Comparison of ENCODE assay signal across 11 cellular contexts in the genomic region with DNA sequence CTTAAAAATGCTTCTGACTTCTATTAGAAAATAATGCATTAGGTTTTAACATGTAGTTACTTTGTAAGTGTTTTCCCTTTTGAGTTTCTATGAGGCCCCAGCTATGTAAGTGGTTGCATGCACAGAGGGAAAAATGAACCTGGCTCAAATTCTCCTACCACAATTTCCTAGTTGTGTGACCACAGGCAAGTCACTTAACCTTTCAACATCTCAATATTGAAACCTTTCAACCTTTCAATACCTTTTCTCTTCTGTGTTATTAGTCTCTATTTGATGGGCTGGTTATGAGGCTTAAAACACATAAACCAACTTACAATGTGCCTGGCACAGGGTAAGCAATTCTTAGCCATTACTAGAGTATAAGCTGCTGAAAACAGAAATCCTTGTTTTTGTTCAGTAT.
A peak's percentile ranks its signal among the peaks of the same experiment; 100 is the strongest.
DNase-seq lines count a peak whose midpoint lies in the region; ATAC-seq, FAIRE-seq and TF ChIP-seq lines count a peak whose summit lies in the region.
"Had no signal": no experiment of that assay in that cellular context is flagged by ENCODE, and none has a peak within 500 bp of the region (broad histone marks: within the 10 kb centered on the region; RNA-seq: fewer than 3 reads in every experiment).

No MANE protein-coding gene starts in this region.

- CTCF ChIA-PET in activated CD4-positive, alpha-beta T cell treated with anti-CD3 and anti-CD28 coated beads, Interleukin-2, amount 10 ng/mL, durations not matched to agents 7 days and 5 days (lab: Charles Lee), result no interaction called here

- H3K9me3 Mint-ChIP-seq in activated CD4-positive, alpha-beta T cell treated with anti-CD3 and anti-CD28 coated beads, Interleukin-2, amount 10 ng/mL, durations not matched to agents 7 days and 5 days, result no peaks in the 10 kb centered on the region

- no peaks in the 10 kb centered on the region for H3K27me3 Mint-ChIP-seq in activated CD4-positive, alpha-beta T cell treated with anti-CD3 and anti-CD28 coated beads, Interleukin-2, amount 10 ng/mL, durations not matched to agents 7 days and 5 days
- H3K27me3 Mint-ChIP-seq: activated naive CD8-positive, alpha-beta T cell treated with anti-CD3 and anti-CD28 coated beads, Interleukin-2, amount 50 U/mL, for 24 hours had no signal

- POLR2A ChIA-PET in activated CD4-positive, alpha-beta T cell treated with anti-CD3 and anti-CD28 coated beads, Interleukin-2, amount 10 ng/mL, durations not matched to agents 7 days and 5 days (lab: Charles Lee), result no interaction called here

- no peak overlapping the region for H3K27ac Mint-ChIP-seq in activated CD4-positive, alpha-beta T cell treated with anti-CD3 and anti-CD28 coated beads, Interleukin-2, amount 10 ng/mL, durations not matched to agents 7 days and 5 days
- H3K27ac Mint-ChIP-seq: activated naive CD8-positive, alpha-beta T cell treated with anti-CD3 and anti-CD28 coated beads, Interleukin-2, amount 50 U/mL, for 24 hours had no signal

- no peaks in the 10 kb centered on the region for H3K4me1 Mint-ChIP-seq in activated CD4-positive, alpha-beta T cell treated with anti-CD3 and anti-CD28 coated beads, Interleukin-2, amount 10 ng/mL, durations not matched to agents 7 days and 5 days
- H3K4me1 Mint-ChIP-seq: activated naive CD8-positive, alpha-beta T cell treated with anti-CD3 and anti-CD28 coated beads, Interleukin-2, amount 50 U/mL, for 24 hours had no signal

- ATAC-seq in GM19351 (IDR thresholded peaks at IDR 0.05; ENCODE audit: unreplicated experiment), result peak; percentile 69
- peak; percentile 77 for ATAC-seq in HG02588 (IDR thresholded peaks at IDR 0.05; ENCODE audit: unreplicated experiment)
- ATAC-seq in HG03175 (IDR thresholded peaks at IDR 0.05; ENCODE audit: unreplicated experiment), result peak; percentile 68
- ATAC-seq in GM18505 (IDR thresholded peaks at IDR 0.05; ENCODE audit: unreplicated experiment), result no peak
- ATAC-seq: activated naive CD8-positive, alpha-beta T cell treated with anti-CD3 and anti-CD28 coated beads, Interleukin-2, amount 50 U/mL, for 24 hours had no signal

- no peaks in the 10 kb centered on the region for H3K36me3 Mint-ChIP-seq in activated CD4-positive, alpha-beta T cell treated with anti-CD3 and anti-CD28 coated beads, Interleukin-2, amount 10 ng/mL, durations not matched to agents 7 days and 5 days (ENCODE audit: low read depth)

- no peak overlapping the region for H3K4me3 Mint-ChIP-seq in activated CD4-positive, alpha-beta T cell treated with anti-CD3 and anti-CD28 coated beads, Interleukin-2, amount 10 ng/mL, durations not matched to agents 7 days and 5 days
- H3K4me3 Mint-ChIP-seq: activated naive CD8-positive, alpha-beta T cell treated with anti-CD3 and anti-CD28 coated beads, Interleukin-2, amount 50 U/mL, for 24 hours had no signal

- peak; percentile 78 for FAIRE-seq in GM12891 (lab: Jason Lieb, UNC)

- TF ChIP-seq POLR2A in GM12891 (IDR thresholded peaks at IDR 0.05; ENCODE audit: low read depth, low read length) (no peak), GM18505 (IDR thresholded peaks at IDR 0.05; ENCODE audit: borderline replicate concordance, extremely low read depth, insufficient read depth, insufficient read length) (no peak)

- DNase-seq in GM12891 (ENCODE audit: insufficient read length, low spot score), result no peak
- no peak for DNase-seq in stimulated activated CD4-positive, alpha-beta T cell treated with anti-CD3 and anti-CD28 coated beads, Interleukin-2, amount 100 ng/mL, for 48 hours
- no peak for DNase-seq in stimulated activated CD8-positive, alpha-beta memory T cell treated with anti-CD3 and anti-CD28 coated beads, Interleukin-4, amount 100 ng/mL, for 48 hours
- no peak for DNase-seq in activated CD4-positive, alpha-beta T cell treated with anti-CD3 and anti-CD28 coated beads, Interleukin-2, amount 10 ng/mL, durations not matched to agents 7 days and 5 days
- DNase-seq: activated naive CD8-positive, alpha-beta T cell treated with anti-CD3 and anti-CD28 coated beads, Interleukin-2, amount 50 U/mL, for 24 hours; NCI-H2029; WERI-Rb-1 had no signal

TF ChIP-seq in GM12891, 5 proteins besides CTCF, POLR2A, EP300 and RAD21:
- TF ChIP-seq PAX5 (IDR thresholded peaks at IDR 0.05; ENCODE audit: insufficient read depth, low read length, severe bottlenecking) (no peak), POLR2AphosphoS5 (IDR thresholded peaks at IDR 0.05; ENCODE audit: low read depth, low read length) (no peak), SPI1 (IDR thresholded peaks at IDR 0.05; ENCODE audit: low read depth, low read length) (no peak), TAF1 (IDR thresholded peaks at IDR 0.05; ENCODE audit: low read depth, low read length) (no peak), POU2F2 (IDR thresholded peaks at IDR 0.05; ENCODE audit: low read depth, low read length) (no peak)
